2 cellular contexts compared by ENCODE assay signal in the genomic region with DNA sequence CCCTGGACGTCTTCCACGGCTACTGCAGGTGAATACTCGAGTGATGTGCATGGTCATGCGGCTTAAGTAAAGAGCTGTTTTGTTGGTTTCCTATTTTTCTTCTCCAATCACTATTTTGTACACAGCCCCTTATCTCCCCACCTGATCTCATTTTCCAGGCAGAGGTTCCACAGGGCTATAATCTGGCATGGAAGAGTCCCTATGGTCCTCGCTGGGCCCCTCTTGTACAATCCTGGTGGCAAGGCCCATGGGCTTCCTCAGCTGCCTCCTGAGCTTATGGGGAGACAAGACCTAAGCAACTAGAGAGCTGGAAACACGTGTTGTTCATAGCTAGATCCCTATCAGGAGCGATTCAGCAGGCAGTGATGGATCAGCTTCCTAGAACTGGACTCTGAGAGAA.
TF ChIP-seq lines count a peak whose summit lies in the region.

No MANE protein-coding gene starts in this region.

TF ChIP-seq in GM23338, 12 proteins besides CTCF, POLR2A, EP300 and RAD21:
- TF ChIP-seq ZNF331 (CRISPR knock-in tag; IDR thresholded peaks at IDR 0.05; ENCODE audit: low read depth) (no peak), ZNF114 (CRISPR knock-in tag; IDR thresholded peaks at IDR 0.05) (no peak), JUNB (IDR thresholded peaks at IDR 0.05; ENCODE audit: unreplicated experiment) (no peak)
- TF ChIP-seq, protein P1, sequence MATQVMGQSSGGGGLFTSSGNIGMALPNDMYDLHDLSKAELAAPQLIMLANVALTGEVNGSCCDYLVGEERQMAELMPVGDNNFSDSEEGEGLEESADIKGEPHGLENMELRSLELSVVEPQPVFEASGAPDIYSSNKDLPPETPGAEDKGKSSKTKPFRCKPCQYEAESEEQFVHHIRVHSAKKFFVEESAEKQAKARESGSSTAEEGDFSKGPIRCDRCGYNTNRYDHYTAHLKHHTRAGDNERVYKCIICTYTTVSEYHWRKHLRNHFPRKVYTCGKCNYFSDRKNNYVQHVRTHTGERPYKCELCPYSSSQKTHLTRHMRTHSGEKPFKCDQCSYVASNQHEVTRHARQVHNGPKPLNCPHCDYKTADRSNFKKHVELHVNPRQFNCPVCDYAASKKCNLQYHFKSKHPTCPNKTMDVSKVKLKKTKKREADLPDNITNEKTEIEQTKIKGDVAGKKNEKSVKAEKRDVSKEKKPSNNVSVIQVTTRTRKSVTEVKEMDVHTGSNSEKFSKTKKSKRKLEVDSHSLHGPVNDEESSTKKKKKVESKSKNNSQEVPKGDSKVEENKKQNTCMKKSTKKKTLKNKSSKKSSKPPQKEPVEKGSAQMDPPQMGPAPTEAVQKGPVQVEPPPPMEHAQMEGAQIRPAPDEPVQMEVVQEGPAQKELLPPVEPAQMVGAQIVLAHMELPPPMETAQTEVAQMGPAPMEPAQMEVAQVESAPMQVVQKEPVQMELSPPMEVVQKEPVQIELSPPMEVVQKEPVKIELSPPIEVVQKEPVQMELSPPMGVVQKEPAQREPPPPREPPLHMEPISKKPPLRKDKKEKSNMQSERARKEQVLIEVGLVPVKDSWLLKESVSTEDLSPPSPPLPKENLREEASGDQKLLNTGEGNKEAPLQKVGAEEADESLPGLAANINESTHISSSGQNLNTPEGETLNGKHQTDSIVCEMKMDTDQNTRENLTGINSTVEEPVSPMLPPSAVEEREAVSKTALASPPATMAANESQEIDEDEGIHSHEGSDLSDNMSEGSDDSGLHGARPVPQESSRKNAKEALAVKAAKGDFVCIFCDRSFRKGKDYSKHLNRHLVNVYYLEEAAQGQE (IDR thresholded peaks at IDR 0.05; ENCODE audit: unreplicated experiment) = no peak
- TF ChIP-seq, protein P2, sequence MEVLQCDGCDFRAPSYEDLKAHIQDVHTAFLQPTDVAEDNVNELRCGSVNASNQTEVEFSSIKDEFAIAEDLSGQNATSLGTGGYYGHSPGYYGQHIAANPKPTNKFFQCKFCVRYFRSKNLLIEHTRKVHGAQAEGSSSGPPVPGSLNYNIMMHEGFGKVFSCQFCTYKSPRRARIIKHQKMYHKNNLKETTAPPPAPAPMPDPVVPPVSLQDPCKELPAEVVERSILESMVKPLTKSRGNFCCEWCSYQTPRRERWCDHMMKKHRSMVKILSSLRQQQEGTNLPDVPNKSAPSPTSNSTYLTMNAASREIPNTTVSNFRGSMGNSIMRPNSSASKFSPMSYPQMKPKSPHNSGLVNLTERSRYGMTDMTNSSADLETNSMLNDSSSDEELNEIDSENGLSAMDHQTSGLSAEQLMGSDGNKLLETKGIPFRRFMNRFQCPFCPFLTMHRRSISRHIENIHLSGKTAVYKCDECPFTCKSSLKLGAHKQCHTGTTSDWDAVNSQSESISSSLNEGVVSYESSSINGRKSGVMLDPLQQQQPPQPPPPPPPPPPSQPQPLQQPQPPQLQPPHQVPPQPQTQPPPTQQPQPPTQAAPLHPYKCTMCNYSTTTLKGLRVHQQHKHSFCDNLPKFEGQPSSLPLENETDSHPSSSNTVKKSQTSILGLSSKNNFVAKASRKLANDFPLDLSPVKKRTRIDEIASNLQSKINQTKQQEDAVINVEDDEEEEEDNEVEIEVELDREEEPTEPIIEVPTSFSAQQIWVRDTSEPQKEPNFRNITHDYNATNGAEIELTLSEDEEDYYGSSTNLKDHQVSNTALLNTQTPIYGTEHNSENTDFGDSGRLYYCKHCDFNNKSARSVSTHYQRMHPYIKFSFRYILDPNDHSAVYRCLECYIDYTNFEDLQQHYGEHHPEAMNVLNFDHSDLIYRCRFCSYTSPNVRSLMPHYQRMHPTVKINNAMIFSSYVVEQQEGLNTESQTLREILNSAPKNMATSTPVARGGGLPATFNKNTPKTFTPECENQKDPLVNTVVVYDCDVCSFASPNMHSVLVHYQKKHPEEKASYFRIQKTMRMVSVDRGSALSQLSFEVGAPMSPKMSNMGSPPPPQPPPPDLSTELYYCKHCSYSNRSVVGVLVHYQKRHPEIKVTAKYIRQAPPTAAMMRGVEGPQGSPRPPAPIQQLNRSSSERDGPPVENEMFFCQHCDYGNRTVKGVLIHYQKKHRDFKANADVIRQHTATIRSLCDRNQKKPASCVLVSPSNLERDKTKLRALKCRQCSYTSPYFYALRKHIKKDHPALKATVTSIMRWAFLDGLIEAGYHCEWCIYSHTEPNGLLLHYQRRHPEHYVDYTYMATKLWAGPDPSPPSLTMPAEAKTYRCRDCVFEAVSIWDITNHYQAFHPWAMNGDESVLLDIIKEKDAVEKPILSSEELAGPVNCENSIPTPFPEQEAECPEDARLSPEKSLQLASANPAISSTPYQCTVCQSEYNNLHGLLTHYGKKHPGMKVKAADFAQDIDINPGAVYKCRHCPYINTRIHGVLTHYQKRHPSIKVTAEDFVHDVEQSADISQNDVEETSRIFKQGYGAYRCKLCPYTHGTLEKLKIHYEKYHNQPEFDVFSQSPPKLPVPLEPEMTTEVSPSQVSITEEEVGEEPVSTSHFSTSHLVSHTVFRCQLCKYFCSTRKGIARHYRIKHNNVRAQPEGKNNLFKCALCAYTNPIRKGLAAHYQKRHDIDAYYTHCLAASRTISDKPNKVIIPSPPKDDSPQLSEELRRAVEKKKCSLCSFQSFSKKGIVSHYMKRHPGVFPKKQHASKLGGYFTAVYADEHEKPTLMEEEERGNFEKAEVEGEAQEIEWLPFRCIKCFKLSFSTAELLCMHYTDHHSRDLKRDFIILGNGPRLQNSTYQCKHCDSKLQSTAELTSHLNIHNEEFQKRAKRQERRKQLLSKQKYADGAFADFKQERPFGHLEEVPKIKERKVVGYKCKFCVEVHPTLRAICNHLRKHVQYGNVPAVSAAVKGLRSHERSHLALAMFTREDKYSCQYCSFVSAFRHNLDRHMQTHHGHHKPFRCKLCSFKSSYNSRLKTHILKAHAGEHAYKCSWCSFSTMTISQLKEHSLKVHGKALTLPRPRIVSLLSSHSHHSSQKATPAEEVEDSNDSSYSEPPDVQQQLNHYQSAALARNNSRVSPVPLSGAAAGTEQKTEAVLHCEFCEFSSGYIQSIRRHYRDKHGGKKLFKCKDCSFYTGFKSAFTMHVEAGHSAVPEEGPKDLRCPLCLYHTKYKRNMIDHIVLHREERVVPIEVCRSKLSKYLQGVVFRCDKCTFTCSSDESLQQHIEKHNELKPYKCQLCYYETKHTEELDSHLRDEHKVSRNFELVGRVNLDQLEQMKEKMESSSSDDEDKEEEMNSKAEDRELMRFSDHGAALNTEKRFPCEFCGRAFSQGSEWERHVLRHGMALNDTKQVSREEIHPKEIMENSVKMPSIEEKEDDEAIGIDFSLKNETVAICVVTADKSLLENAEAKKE (CRISPR knock-in tag; IDR thresholded peaks at IDR 0.05) = no peak

TF ChIP-seq in H1, 55 proteins besides CTCF, POLR2A, EP300 and RAD21:
- TF ChIP-seq, protein P3, sequence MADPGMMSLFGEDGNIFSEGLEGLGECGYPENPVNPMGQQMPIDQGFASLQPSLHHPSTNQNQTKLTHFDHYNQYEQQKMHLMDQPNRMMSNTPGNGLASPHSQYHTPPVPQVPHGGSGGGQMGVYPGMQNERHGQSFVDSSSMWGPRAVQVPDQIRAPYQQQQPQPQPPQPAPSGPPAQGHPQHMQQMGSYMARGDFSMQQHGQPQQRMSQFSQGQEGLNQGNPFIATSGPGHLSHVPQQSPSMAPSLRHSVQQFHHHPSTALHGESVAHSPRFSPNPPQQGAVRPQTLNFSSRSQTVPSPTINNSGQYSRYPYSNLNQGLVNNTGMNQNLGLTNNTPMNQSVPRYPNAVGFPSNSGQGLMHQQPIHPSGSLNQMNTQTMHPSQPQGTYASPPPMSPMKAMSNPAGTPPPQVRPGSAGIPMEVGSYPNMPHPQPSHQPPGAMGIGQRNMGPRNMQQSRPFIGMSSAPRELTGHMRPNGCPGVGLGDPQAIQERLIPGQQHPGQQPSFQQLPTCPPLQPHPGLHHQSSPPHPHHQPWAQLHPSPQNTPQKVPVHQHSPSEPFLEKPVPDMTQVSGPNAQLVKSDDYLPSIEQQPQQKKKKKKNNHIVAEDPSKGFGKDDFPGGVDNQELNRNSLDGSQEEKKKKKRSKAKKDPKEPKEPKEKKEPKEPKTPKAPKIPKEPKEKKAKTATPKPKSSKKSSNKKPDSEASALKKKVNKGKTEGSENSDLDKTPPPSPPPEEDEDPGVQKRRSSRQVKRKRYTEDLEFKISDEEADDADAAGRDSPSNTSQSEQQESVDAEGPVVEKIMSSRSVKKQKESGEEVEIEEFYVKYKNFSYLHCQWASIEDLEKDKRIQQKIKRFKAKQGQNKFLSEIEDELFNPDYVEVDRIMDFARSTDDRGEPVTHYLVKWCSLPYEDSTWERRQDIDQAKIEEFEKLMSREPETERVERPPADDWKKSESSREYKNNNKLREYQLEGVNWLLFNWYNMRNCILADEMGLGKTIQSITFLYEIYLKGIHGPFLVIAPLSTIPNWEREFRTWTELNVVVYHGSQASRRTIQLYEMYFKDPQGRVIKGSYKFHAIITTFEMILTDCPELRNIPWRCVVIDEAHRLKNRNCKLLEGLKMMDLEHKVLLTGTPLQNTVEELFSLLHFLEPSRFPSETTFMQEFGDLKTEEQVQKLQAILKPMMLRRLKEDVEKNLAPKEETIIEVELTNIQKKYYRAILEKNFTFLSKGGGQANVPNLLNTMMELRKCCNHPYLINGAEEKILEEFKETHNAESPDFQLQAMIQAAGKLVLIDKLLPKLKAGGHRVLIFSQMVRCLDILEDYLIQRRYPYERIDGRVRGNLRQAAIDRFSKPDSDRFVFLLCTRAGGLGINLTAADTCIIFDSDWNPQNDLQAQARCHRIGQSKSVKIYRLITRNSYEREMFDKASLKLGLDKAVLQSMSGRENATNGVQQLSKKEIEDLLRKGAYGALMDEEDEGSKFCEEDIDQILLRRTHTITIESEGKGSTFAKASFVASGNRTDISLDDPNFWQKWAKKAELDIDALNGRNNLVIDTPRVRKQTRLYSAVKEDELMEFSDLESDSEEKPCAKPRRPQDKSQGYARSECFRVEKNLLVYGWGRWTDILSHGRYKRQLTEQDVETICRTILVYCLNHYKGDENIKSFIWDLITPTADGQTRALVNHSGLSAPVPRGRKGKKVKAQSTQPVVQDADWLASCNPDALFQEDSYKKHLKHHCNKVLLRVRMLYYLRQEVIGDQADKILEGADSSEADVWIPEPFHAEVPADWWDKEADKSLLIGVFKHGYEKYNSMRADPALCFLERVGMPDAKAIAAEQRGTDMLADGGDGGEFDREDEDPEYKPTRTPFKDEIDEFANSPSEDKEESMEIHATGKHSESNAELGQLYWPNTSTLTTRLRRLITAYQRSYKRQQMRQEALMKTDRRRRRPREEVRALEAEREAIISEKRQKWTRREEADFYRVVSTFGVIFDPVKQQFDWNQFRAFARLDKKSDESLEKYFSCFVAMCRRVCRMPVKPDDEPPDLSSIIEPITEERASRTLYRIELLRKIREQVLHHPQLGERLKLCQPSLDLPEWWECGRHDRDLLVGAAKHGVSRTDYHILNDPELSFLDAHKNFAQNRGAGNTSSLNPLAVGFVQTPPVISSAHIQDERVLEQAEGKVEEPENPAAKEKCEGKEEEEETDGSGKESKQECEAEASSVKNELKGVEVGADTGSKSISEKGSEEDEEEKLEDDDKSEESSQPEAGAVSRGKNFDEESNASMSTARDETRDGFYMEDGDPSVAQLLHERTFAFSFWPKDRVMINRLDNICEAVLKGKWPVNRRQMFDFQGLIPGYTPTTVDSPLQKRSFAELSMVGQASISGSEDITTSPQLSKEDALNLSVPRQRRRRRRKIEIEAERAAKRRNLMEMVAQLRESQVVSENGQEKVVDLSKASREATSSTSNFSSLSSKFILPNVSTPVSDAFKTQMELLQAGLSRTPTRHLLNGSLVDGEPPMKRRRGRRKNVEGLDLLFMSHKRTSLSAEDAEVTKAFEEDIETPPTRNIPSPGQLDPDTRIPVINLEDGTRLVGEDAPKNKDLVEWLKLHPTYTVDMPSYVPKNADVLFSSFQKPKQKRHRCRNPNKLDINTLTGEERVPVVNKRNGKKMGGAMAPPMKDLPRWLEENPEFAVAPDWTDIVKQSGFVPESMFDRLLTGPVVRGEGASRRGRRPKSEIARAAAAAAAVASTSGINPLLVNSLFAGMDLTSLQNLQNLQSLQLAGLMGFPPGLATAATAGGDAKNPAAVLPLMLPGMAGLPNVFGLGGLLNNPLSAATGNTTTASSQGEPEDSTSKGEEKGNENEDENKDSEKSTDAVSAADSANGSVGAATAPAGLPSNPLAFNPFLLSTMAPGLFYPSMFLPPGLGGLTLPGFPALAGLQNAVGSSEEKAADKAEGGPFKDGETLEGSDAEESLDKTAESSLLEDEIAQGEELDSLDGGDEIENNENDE (IDR thresholded peaks at IDR 0.05; ENCODE audit: insufficient replicate concordance, low read length) = no peak
- no peak for TF ChIP-seq BCL11A (IDR thresholded peaks at IDR 0.05; ENCODE audit: low read depth in 2 of 2, low read length in 2 of 2)
- no peak for TF ChIP-seq ZNF274 (IDR thresholded peaks at IDR 0.05; ENCODE audit: borderline replicate concordance, extremely low read depth, low read length)
- TF ChIP-seq CHD2 (IDR thresholded peaks at IDR 0.05; ENCODE audit: low read length) = no peak
- TF ChIP-seq BRCA1 (IDR thresholded peaks at IDR 0.05; ENCODE audit: low read depth, low read length) = no peak
- no peak for TF ChIP-seq SIRT6 (IDR thresholded peaks at IDR 0.05; ENCODE audit: low read length)
- no peak for TF ChIP-seq EGR1 (IDR thresholded peaks at IDR 0.05; ENCODE audit: borderline replicate concordance, low read depth, low read length)
